9 cellular contexts compared by ENCODE assay signal in genomic region chr2:37809525-37809924, GRCh38.
A peak's percentile ranks its signal among the peaks of the same experiment; 100 is the strongest.
DNase-seq lines count a peak whose midpoint lies in the region; ATAC-seq and TF ChIP-seq lines count a peak whose summit lies in the region.
"Had no signal": no experiment of that assay in that cellular context is flagged by ENCODE, and none has a peak within 500 bp of the region (broad histone marks: within the 10 kb centered on the region; RNA-seq: fewer than 3 reads in every experiment).

No MANE protein-coding gene starts in this region.

- peak; percentile 76 for TF ChIP-seq RAD21 in HCT116 (IDR thresholded peaks at IDR 0.05; ENCODE audit: low read depth)

- no peaks in the 10 kb centered on the region for H3K27me3 ChIP-seq in A673 (replicated peaks; ENCODE audit: insufficient read depth, low read depth, low read length, poor library complexity)
- H3K27me3 ChIP-seq in HCT116 (ENCODE audit: insufficient read depth, low read length) = no peaks in the 10 kb centered on the region

- H3K4me1 ChIP-seq in A673 (ENCODE audit: insufficient read depth, low read length, poor library complexity, severe bottlenecking) (no peaks in the 10 kb centered on the region), HCT116 (ENCODE audit: control insufficient read depth in 1 of 2, insufficient read depth in 2 of 2, low read length in 2 of 2) (no peaks in the 10 kb centered on the region)

- RAD21 ChIA-PET in HCT116 (lab: Charles Lee; ENCODE audit: low non-redundant PET in 1 of 2, low total read pairs in 2 of 2, uncharacterized antibody in 2 of 2, unreplicated experiment in 2 of 2) = interaction anchor here in 1 of 2 experiments (1.0 kb wide), 1 partner anchor 395 kb away, joined by 4 read pairs; no protein-coding TSS in a partner anchor

- BruUV-seq in A673 (replicated peaks; lab: Mats Ljungman, UMichigan) (no TSS peak), HCT116 (replicated peaks; lab: Mats Ljungman, UMichigan) (no TSS peak)

- no peaks in the 10 kb centered on the region for H4K20me1 ChIP-seq in HCT116 (ENCODE audit: insufficient read depth)

- H3K4me3 ChIP-seq in A673 (ENCODE audit: low read depth, low read length, poor library complexity, severe bottlenecking) (no peak overlapping the region), HCT116 (replicated peaks in 1 of 2; ENCODE audit: low read depth in 1 of 2, low read length in 2 of 2) (no peak overlapping the region)

- intact Hi-C loops in A673 (cut with micrococcal nuclease; ENCODE audit: unreplicated experiment) (no loop called here), HCT116 (cut with micrococcal nuclease) (loop anchor here (1.0 to 5.0 kb wide), 2 partner anchors 137 to 394 kb away; partner anchors contain the start of gene CDC42EP3)

- TF ChIP-seq POLR2A in HCT116 (IDR thresholded peaks at IDR 0.05; ENCODE audit: borderline replicate concordance, extremely low read depth, insufficient read depth, insufficient read length) = no peak

- H3K9me2 ChIP-seq in HCT116 (ENCODE audit: insufficient read depth) = no peaks in the 10 kb centered on the region

- no peaks in the 10 kb centered on the region for H3K79me2 ChIP-seq in HCT116 (ENCODE audit: insufficient read depth, low read length)

- DNase-seq in A673 (ENCODE audit: low spot score) (peak; percentile 42), HCT116 (ENCODE audit: low read depth, low spot score) (peak; percentile 12), amniotic stem cell (lab: John Stamatoyannopoulos, UW) (peak; percentile 50), iPS-NIHi7 (ENCODE audit: extremely low spot score) (peak; percentile 30), nucleus accumbens (lab: John Stamatoyannopoulos, UW) (no peak)
- DNase-seq in activated T-cell treated with anti-CD3 and anti-CD28 coated beads, Interleukin-2, amount 50 U/mL, for 1 hour = no peak
- DNase-seq in activated T-cell treated with anti-CD3 and anti-CD28 coated beads, Interleukin-2, amount 50 U/mL, for 48 hours = no peak

- ATAC-seq in HCT116 (no peak; the same call in 1 of the 2 replicates), GM19463 (IDR thresholded peaks at IDR 0.05; ENCODE audit: unreplicated experiment) (no peak)
- ATAC-seq: stimulated activated effector memory CD8-positive, alpha-beta T cell treated with anti-CD3 and anti-CD28 coated beads, Interleukin-12 subunit alpha, Interleukin-12 subunit beta, amount 100 ng/mL, for 72 hours had no signal

- H3K9ac ChIP-seq in HCT116 (ENCODE audit: low read length) = no peak overlapping the region

- POLR2A ChIA-PET in A673 (lab: Charles Lee; ENCODE audit: low non-redundant PET) (no interaction called here), HCT116 (lab: Charles Lee) (no interaction called here)

- TF ChIP-seq CTCF in A673 (conservative IDR thresholded peaks at IDR 0.05; ENCODE audit: low read depth, low read length) (peak; percentile 66), HCT116 (IDR thresholded peaks at IDR 0.05 in 2 of 3, conservative IDR thresholded peaks at IDR 0.05 in 1 of 3; ENCODE audit: borderline replicate concordance in 1 of 3, insufficient read depth in 1 of 3, low read depth in 2 of 3, low read length in 2 of 3) (peak; percentile 60 to 74 (median 61); a peak in 5 of 6 replicates)

- no peak overlapping the region for H3K27ac ChIP-seq in A673 (ENCODE audit: low read depth, low read length, poor library complexity, severe bottlenecking)
- H3K27ac ChIP-seq in HCT116 (ENCODE audit: low read depth, low read length) = no peak overlapping the region

- no peak overlapping the region for H3K4me2 ChIP-seq in HCT116 (ENCODE audit: low read length)

- H3K36me3 ChIP-seq in A673 (ENCODE audit: insufficient read depth, low read length, poor library complexity, severe bottlenecking) (no peaks in the 10 kb centered on the region), HCT116 (ENCODE audit: control insufficient read depth in 1 of 2, insufficient read depth in 2 of 2, low read length in 2 of 2) (no peaks in the 10 kb centered on the region)

- peak overlapping the region; percentile 74 for H2AFZ ChIP-seq in HCT116 (ENCODE audit: low read depth, low read length, poor library complexity, severe bottlenecking)

- H3K9me3 ChIP-seq in A673 (ENCODE audit: low read depth, low read length, poor library complexity, severe bottlenecking) (no peaks in the 10 kb centered on the region), HCT116 (ENCODE audit: control insufficient read depth in 1 of 2, insufficient read depth in 1 of 2, low read depth in 1 of 2, low read length in 2 of 2) (no peaks in the 10 kb centered on the region)

- CTCF ChIA-PET in A673 (lab: Charles Lee) = interaction anchor here (0.5 kb wide), 1 partner anchor 396 kb away, joined by 8 read pairs; no protein-coding TSS in a partner anchor
- CTCF ChIA-PET in HCT116 (lab: Charles Lee) = interaction anchor here (0.6 to 1.8 kb wide), 2 partner anchors 9 to 395 kb away, joined by 3 to 5 read pairs; no protein-coding TSS in a partner anchor

TF ChIP-seq in HCT116, 20 proteins besides CTCF, POLR2A, EP300 and RAD21:
- no peak for TF ChIP-seq JUND (IDR thresholded peaks at IDR 0.05)
- TF ChIP-seq SP1 (IDR thresholded peaks at IDR 0.05; ENCODE audit: low read depth) = no peak
- TF ChIP-seq, protein P1, sequence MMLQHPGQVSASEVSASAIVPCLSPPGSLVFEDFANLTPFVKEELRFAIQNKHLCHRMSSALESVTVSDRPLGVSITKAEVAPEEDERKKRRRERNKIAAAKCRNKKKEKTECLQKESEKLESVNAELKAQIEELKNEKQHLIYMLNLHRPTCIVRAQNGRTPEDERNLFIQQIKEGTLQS (IDR thresholded peaks at IDR 0.05) = no peak
- TF ChIP-seq ZFX (IDR thresholded peaks at IDR 0.05) = no peak
- no peak for TF ChIP-seq FOSL1 (IDR thresholded peaks at IDR 0.05; ENCODE audit: low read depth)
- no peak for TF ChIP-seq ZNF274 (IDR thresholded peaks at IDR 0.05; ENCODE audit: low read depth, low read length)

Comparison
In these comparisons a context has a peak if more than half of its experiments do, and no peak if none do; other contexts are left out.
1. DNase-seq: peak in A673 (single experiment), HCT116 (single experiment), amniotic stem cell (single experiment) and iPS-NIHi7 (single experiment); none in activated T-cell treated with anti-CD3 and anti-CD28 coated beads, Interleukin-2, amount 50 U/mL, for 1 hour (single experiment), nucleus accumbens (0 of 56) and activated T-cell treated with anti-CD3 and anti-CD28 coated beads, Interleukin-2, amount 50 U/mL, for 48 hours (0 of 2).